ENCODE assay signal across 19 cellular contexts in the genomic region with DNA sequence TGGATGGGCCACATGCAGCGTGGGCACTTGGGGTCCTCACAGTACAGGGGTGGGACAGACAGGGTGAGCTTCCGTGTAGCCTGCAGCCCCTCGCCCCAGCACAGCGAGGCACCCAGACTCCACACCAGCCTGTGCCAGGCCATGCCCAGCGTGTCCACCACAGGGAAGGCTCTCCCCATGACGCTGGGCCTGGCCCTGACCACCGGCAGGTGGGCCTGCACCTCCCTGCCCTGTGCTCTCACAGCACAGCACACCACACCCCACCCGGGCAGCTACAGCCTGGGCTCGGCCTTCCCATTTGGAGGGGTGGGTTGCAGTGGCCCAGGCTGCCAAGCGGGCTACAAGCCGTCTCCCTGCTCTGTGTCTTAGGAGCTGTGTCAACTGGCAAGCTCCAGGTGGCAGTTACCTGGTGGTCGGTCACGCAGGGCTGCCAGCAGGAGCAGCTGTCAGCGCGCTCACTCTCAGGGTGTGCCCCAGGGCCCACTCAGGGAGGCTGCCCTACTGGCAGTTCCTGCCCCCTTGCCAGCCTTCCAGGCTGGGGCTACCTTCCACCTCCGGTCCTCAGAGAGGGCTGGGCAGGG. TPM values are rescaled to one million over a fixed set of nuclear protein-coding genes. Genes with fewer than 3 reads are reported as not detected.
DNase-seq lines count a peak whose midpoint lies in the region; ATAC-seq and TF ChIP-seq lines count a peak whose summit lies in the region.
"Had no signal": no experiment of that assay in that cellular context is flagged by ENCODE, and none has a peak within 500 bp of the region (broad histone marks: within the 10 kb centered on the region; RNA-seq: fewer than 3 reads in every experiment).

No MANE protein-coding gene starts in this region.

- TF ChIP-seq EP300 in sigmoid colon (IDR thresholded peaks at IDR 0.05) = no peak

- peaks cover 4% of the 10 kb centered on the region for H3K36me3 Mint-ChIP-seq in neural progenitor cell
- peaks cover 13% of the 10 kb centered on the region for H3K36me3 Mint-ChIP-seq in activated naive CD4-positive, alpha-beta T cell treated with anti-CD3 and anti-CD28 coated beads, Interleukin-2, amount 10 ng/mL, durations not matched to agents 7 days and 5 days

- intact Hi-C loops in left ventricle myocardium inferior (cut with micrococcal nuclease) = no loop called here
- intact Hi-C loops in Right ventricle myocardium inferior (cut with DNase I) = no loop called here
- intact Hi-C loops in sigmoid colon (cut with DNase I) = loop anchor here (2.0 kb wide), 1 partner anchor 21 kb away; no protein-coding TSS in a partner anchor
- intact Hi-C loops in uterus (cut with DNase I; ENCODE audit: low total_unique reads) = no loop called here

- H3F3A ChIP-seq in neural progenitor cell (ENCODE audit: low read depth) = no peaks in the 10 kb centered on the region

- H3K79me2 ChIP-seq in neural progenitor cell (ENCODE audit: low read depth) = no peaks in the 10 kb centered on the region

- DNase-seq in left ventricle myocardium inferior (peak; percentile 11), Right ventricle myocardium inferior (ENCODE audit: missing footprints) (no peak), right atrium auricular region (ENCODE audit: low spot score) (no peak), sigmoid colon (peak; percentile 62), uterus (peak; percentile 15), neural progenitor cell (ENCODE audit: low spot score) (no peak)
- DNase-seq in activated naive CD4-positive, alpha-beta T cell treated with anti-CD3 and anti-CD28 coated beads, Interleukin-2, amount 10 ng/mL, durations not matched to agents 7 days and 5 days = no peak
- DNase-seq: activated CD4-positive, alpha-beta memory T cell treated with anti-CD3 and anti-CD28 coated beads for 36 hours; activated naive CD4-positive, alpha-beta T cell treated with anti-CD3 and anti-CD28 coated beads for 36 hours; C1 segment of cervical spinal cord; foreskin fibroblast; NCI-H146; NCI-H226; SHP77; stimulated activated CD4-positive, alpha-beta T cell treated with anti-CD3 and anti-CD28 coated beads, Interleukin-4, amount 100 ng/mL, for 4 hours; trophoblast cell had no signal

- H4K20me1 ChIP-seq in neural progenitor cell (ENCODE audit: low read depth) = peaks cover 23% of the 10 kb centered on the region

- H3K27ac ChIP-seq in left ventricle myocardium inferior (replicated peaks) (peak overlapping the region; percentile 36), right atrium auricular region (peak overlapping the region; percentile 26 to 34), sigmoid colon (peak overlapping the region; percentile 92 to 96 (median 94)), uterus (peak overlapping the region; percentile 84), neural progenitor cell (no peak overlapping the region)

- no peak overlapping the region for H3K9ac ChIP-seq in neural progenitor cell

- no peak overlapping the region for H3K4me2 ChIP-seq in neural progenitor cell

- H3K27me3 Mint-ChIP-seq in neural progenitor cell (ENCODE audit: insufficient read depth, low read depth) = peaks cover 2% of the 10 kb centered on the region
- no peaks in the 10 kb centered on the region for H3K27me3 Mint-ChIP-seq in activated naive CD4-positive, alpha-beta T cell treated with anti-CD3 and anti-CD28 coated beads, Interleukin-2, amount 10 ng/mL, durations not matched to agents 7 days and 5 days
- H3K27me3 Mint-ChIP-seq: activated CD4-positive, alpha-beta memory T cell treated with anti-CD3 and anti-CD28 coated beads for 36 hours had no signal

- 79 to 90% methylated on average over 16 of the region's 16 CpGs for WGBS in sigmoid colon, 2 donors

- ATAC-seq in Right ventricle myocardium inferior (no peak), HG03521 (IDR thresholded peaks at IDR 0.05; ENCODE audit: unreplicated experiment) (no peak)
- ATAC-seq: left colon had no signal

- CTCF ChIA-PET in activated naive CD4-positive, alpha-beta T cell treated with anti-CD3 and anti-CD28 coated beads, Interleukin-2, amount 10 ng/mL, durations not matched to agents 7 days and 5 days (lab: Charles Lee) = no interaction called here

- no peak for TF ChIP-seq CTCF in left ventricle myocardium inferior (IDR thresholded peaks at IDR 0.05; ENCODE audit: borderline replicate concordance)
- TF ChIP-seq CTCF in right atrium auricular region (IDR thresholded peaks at IDR 0.05) = no peak
- TF ChIP-seq CTCF in sigmoid colon (IDR thresholded peaks at IDR 0.05) = no peak
- TF ChIP-seq CTCF in uterus (IDR thresholded peaks at IDR 0.05) = no peak
- no peak for TF ChIP-seq CTCF in neural progenitor cell (IDR thresholded peaks at IDR 0.05)

- H3K27ac Mint-ChIP-seq in neural progenitor cell = no peak overlapping the region
- no peak overlapping the region for H3K27ac Mint-ChIP-seq in activated naive CD4-positive, alpha-beta T cell treated with anti-CD3 and anti-CD28 coated beads, Interleukin-2, amount 10 ng/mL, durations not matched to agents 7 days and 5 days
- H3K27ac Mint-ChIP-seq: activated CD4-positive, alpha-beta memory T cell treated with anti-CD3 and anti-CD28 coated beads for 36 hours; activated naive CD4-positive, alpha-beta T cell treated with anti-CD3 and anti-CD28 coated beads for 36 hours had no signal

- H2AFZ ChIP-seq in neural progenitor cell (replicated peaks) = no peak overlapping the region

- H3K4me1 ChIP-seq in left ventricle myocardium inferior = peaks cover 85% of the 10 kb centered on the region
- peaks cover 0 to 77% of the 10 kb centered on the region in 2 donors for H3K4me1 ChIP-seq in right atrium auricular region
- H3K4me1 ChIP-seq in sigmoid colon = peaks cover 0 to 91% (median 73%) of the 10 kb centered on the region in 4 donors
- H3K4me1 ChIP-seq in uterus = peaks cover 0 to 29% of the 10 kb centered on the region in 2 donors
- H3K4me1 ChIP-seq in neural progenitor cell = no peaks in the 10 kb centered on the region

- no peak for TF ChIP-seq POLR2A in sigmoid colon (IDR thresholded peaks at IDR 0.05)
- TF ChIP-seq POLR2A in uterus (IDR thresholded peaks at IDR 0.05) = no peak

- H3K4me3 ChIP-seq in left ventricle myocardium inferior (no peak overlapping the region), right atrium auricular region (no peak overlapping the region), sigmoid colon (no peak overlapping the region), uterus (no peak overlapping the region), neural progenitor cell (no peak overlapping the region)
- H3K4me3 ChIP-seq: skin epidermis had no signal

- H3K9me3 Mint-ChIP-seq in neural progenitor cell = no peaks in the 10 kb centered on the region
- H3K9me3 Mint-ChIP-seq in activated naive CD4-positive, alpha-beta T cell treated with anti-CD3 and anti-CD28 coated beads, Interleukin-2, amount 10 ng/mL, durations not matched to agents 7 days and 5 days = no peaks in the 10 kb centered on the region
- H3K9me3 Mint-ChIP-seq: activated CD4-positive, alpha-beta memory T cell treated with anti-CD3 and anti-CD28 coated beads for 36 hours; activated naive CD4-positive, alpha-beta T cell treated with anti-CD3 and anti-CD28 coated beads for 36 hours had no signal

- H3K36me3 ChIP-seq in left ventricle myocardium inferior (peaks cover 38% of the 10 kb centered on the region), right atrium auricular region (peaks cover 34% of the 10 kb centered on the region), sigmoid colon (peaks cover 10 to 37% (median 26%) of the 10 kb centered on the region in 4 donors), uterus (no peaks in the 10 kb centered on the region), neural progenitor cell (no peaks in the 10 kb centered on the region)

- H3K9me3 ChIP-seq in left ventricle myocardium inferior (replicated peaks) (no peaks in the 10 kb centered on the region), right atrium auricular region (no peaks in the 10 kb centered on the region), sigmoid colon (no peaks in the 10 kb centered on the region), uterus (no peaks in the 10 kb centered on the region), neural progenitor cell (ENCODE audit: low read depth) (no peaks in the 10 kb centered on the region)

- H3K27me3 ChIP-seq in left ventricle myocardium inferior (ENCODE audit: low read depth) (no peaks in the 10 kb centered on the region), right atrium auricular region (no peaks in the 10 kb centered on the region), sigmoid colon (no peaks in the 10 kb centered on the region), uterus (no peaks in the 10 kb centered on the region), neural progenitor cell (no peaks in the 10 kb centered on the region)

- no peak overlapping the region for H3K4me3 Mint-ChIP-seq in neural progenitor cell
- H3K4me3 Mint-ChIP-seq in activated naive CD4-positive, alpha-beta T cell treated with anti-CD3 and anti-CD28 coated beads, Interleukin-2, amount 10 ng/mL, durations not matched to agents 7 days and 5 days = no peak overlapping the region
- H3K4me3 Mint-ChIP-seq: activated CD4-positive, alpha-beta memory T cell treated with anti-CD3 and anti-CD28 coated beads for 36 hours; activated naive CD4-positive, alpha-beta T cell treated with anti-CD3 and anti-CD28 coated beads for 36 hours had no signal

- peaks cover 3% of the 10 kb centered on the region for H3K4me1 Mint-ChIP-seq in neural progenitor cell
- no peaks in the 10 kb centered on the region for H3K4me1 Mint-ChIP-seq in activated naive CD4-positive, alpha-beta T cell treated with anti-CD3 and anti-CD28 coated beads, Interleukin-2, amount 10 ng/mL, durations not matched to agents 7 days and 5 days

RNA-seq across cellular contexts. Expression of gene MOB2, which starts 4.6 kb away (rescaled TPM):
- 49.5 TPM for total RNA-seq in left ventricle myocardium inferior
- 48.7 TPM for total RNA-seq in Right ventricle myocardium inferior
- total RNA-seq in right atrium auricular region = 10 to 100 TPM; 22.0 to 27.9 TPM
- 10 to 100 TPM; 68.6 to 88.9 (median 71.5) TPM for total RNA-seq in sigmoid colon
- polyA plus RNA-seq in sigmoid colon = 10 to 100 TPM; 46.2 to 55.0 (median 53.5) TPM
- 10 to 100 TPM; 17.1 to 72.6 (median 23.6) TPM for total RNA-seq in uterus
- 8.0 and 17.6 TPM in 2 replicates for total RNA-seq in neural progenitor cell (ENCODE audit: low replicate concordance)

Comparison
In these comparisons a context has a peak if more than half of its experiments do, and no peak if none do; other contexts are left out.
1. DNase-seq: peak in left ventricle myocardium inferior (single experiment), sigmoid colon (single experiment) and uterus (2 of 2); none in Right ventricle myocardium inferior (single experiment), right atrium auricular region (single experiment), neural progenitor cell (single experiment) and activated naive CD4-positive, alpha-beta T cell treated with anti-CD3 and anti-CD28 coated beads, Interleukin-2, amount 10 ng/mL, durations not matched to agents 7 days and 5 days (single experiment).